Comparison of ENCODE assay signal across 8 cellular contexts in the genomic region with DNA sequence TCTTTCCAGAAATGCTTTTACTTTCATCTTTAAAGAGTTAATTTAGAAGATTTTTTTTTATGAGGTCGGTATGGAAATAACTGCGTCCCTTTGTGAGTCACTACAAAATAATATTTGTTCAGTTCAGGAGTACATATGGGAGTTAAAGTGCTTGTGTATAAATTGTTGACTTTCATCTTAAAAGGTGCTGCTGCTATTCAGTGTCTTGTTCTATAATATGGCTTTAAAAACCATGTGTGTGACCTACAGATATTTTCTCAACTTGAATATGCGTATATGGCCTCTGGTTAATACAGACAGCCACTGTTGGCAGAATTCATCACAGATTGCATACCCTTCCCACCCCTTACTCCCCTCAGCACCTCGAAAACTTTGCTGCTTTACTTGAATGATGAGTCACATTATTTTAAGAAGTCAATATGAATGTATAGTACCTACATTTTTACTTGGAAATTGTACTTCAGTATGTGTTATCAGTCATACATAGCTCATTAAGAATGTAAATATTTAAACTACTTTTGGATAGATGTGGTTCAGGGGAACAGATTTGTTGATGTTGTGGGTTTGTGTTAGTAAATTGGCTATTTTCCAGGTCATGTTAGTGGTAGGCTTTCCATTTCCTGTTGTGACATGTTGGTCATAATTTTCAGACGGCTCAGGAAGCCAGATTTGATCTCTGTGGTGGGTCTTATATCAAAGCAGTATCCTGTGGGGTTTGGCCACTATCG. TPM values are rescaled to one million over a fixed set of nuclear protein-coding genes. Genes with fewer than 3 reads are reported as not detected.
DNase-seq lines count a peak whose midpoint lies in the region; ATAC-seq and TF ChIP-seq lines count a peak whose summit lies in the region.

No MANE protein-coding gene starts in this region.

- H4K91ac ChIP-seq in H9 (ENCODE audit: insufficient read length, low read depth, low read length), result no peak overlapping the region

- H2AK5ac ChIP-seq in H9 (ENCODE audit: insufficient read length, low read length), result no peak overlapping the region

- no peak overlapping the region for H4K8ac ChIP-seq in H9 (replicated peaks; ENCODE audit: insufficient read length, low read depth, low read length)

- peak; percentile 7 to 30 for ATAC-seq in naive thymus-derived CD8-positive, alpha-beta T cell
- ATAC-seq in HG02870 (IDR thresholded peaks at IDR 0.05; ENCODE audit: unreplicated experiment) (no peak), mucosa of descending colon (no peak)

- H2BK20ac ChIP-seq in H9 (ENCODE audit: low read depth, low read length, poor library complexity, severe bottlenecking), result no peak overlapping the region

- no peak overlapping the region for H3K23ac ChIP-seq in H9 (ENCODE audit: insufficient read length, low read depth, low read length)

- peaks cover 19% of the 10 kb centered on the region for H3K4me1 ChIP-seq in Caco-2
- no peaks in the 10 kb centered on the region for H3K4me1 ChIP-seq in H9 (ENCODE audit: insufficient read depth, low read length)
- peaks cover 26% of the 10 kb centered on the region for H3K4me1 ChIP-seq in mucosa of descending colon (ENCODE audit: low read depth)

- no peak overlapping the region for H4K5ac ChIP-seq in H9 (ENCODE audit: insufficient read length, low read depth, low read length)

- H3K36me3 Mint-ChIP-seq in Caco-2 (ENCODE audit: insufficient read depth, unreplicated experiment) (peaks cover 9% of the 10 kb centered on the region), H9 (ENCODE audit: insufficient read depth in 1 of 3, low read depth in 3 of 3) (no peaks in the 10 kb centered on the region)
- peaks cover 34% of the 10 kb centered on the region for H3K36me3 Mint-ChIP-seq in dendritic cell treated with granulocyte-macrophage colony-stimulating factor and Interleukin-4, amounts not matched to agents 40 ng/mL and 50 ng/mL, for 4 days (ENCODE audit: low read depth)
- peaks cover 0 to 2% (median 0%) of the 10 kb centered on the region in 3 donors for H3K36me3 Mint-ChIP-seq in naive thymus-derived CD8-positive, alpha-beta T cell

- H3K9me3 ChIP-seq in Caco-2, result no peaks in the 10 kb centered on the region
- H3K9me3 ChIP-seq in H9 (ENCODE audit: control insufficient read depth, low read depth, low read length), result no peaks in the 10 kb centered on the region
- no peaks in the 10 kb centered on the region for H3K9me3 ChIP-seq in mucosa of descending colon

- H3K36me3 ChIP-seq in Caco-2 (ENCODE audit: control insufficient read depth, insufficient read depth, low read length), result no peaks in the 10 kb centered on the region
- peaks cover 3% of the 10 kb centered on the region for H3K36me3 ChIP-seq in mucosa of descending colon (ENCODE audit: low read depth)

- POLR2A ChIA-PET in Caco-2 (lab: Charles Lee), result no interaction called here
- POLR2A ChIA-PET in naive thymus-derived CD8-positive, alpha-beta T cell (lab: Charles Lee), result interaction anchor here (2.1 to 3.4 kb wide), 2 partner anchors 11 to 39 kb away, joined by 9 to 20 read pairs; partner anchors contain the start of gene NEK1

- H2BK15ac ChIP-seq in H9 (ENCODE audit: low read depth, low read length), result no peak overlapping the region

- H3K9ac ChIP-seq in H9 (ENCODE audit: extremely low read depth, insufficient read length, low read length), result peak overlapping the region; percentile 45

- H3K27me3 Mint-ChIP-seq in Caco-2 (ENCODE audit: insufficient read depth, unreplicated experiment) (no peaks in the 10 kb centered on the region), H9 (ENCODE audit: low read depth) (no peaks in the 10 kb centered on the region)
- H3K27me3 Mint-ChIP-seq in dendritic cell treated with granulocyte-macrophage colony-stimulating factor and Interleukin-4, amounts not matched to agents 40 ng/mL and 50 ng/mL, for 4 days, result no peaks in the 10 kb centered on the region
- no peaks in the 10 kb centered on the region for H3K27me3 Mint-ChIP-seq in naive thymus-derived CD8-positive, alpha-beta T cell

- H3K27me3 ChIP-seq in Caco-2 (replicated peaks; ENCODE audit: control insufficient read depth, insufficient read depth, low read length) (no peaks in the 10 kb centered on the region), H9 (ENCODE audit: insufficient read depth, low read length) (no peaks in the 10 kb centered on the region)

- no peak overlapping the region for H3T11ph ChIP-seq in H9 (ENCODE audit: low read length)

- DNase-seq in Caco-2 (no peak), H9 (no peak), RPMI7951 (ENCODE audit: low read depth) (peak; percentile 74), mucosa of descending colon (no peak), GM19238 (ENCODE audit: insufficient read length, low spot score) (no peak)
- DNase-seq in naive thymus-derived CD8-positive, alpha-beta T cell, result peak in 7 of 10 donors; percentile 23 to 64 (median 51)

- H3K79me2 ChIP-seq in H9 (ENCODE audit: insufficient read depth, low read length), result peaks cover 15% of the 10 kb centered on the region; the same call in 1 of the 2 replicates

- H2BK5ac ChIP-seq in H9 (ENCODE audit: insufficient read length, low read length), result no peak overlapping the region

- H2AFZ ChIP-seq in H9 (ENCODE audit: low read length), result no peak overlapping the region

- no peak overlapping the region for H3K56ac ChIP-seq in H9 (ENCODE audit: insufficient read length, low read depth, low read length)

- peak overlapping the region; percentile 96 for H3K4me2 ChIP-seq in H9 (ENCODE audit: insufficient read depth, insufficient read length, low read length)

- H3K4me3 Mint-ChIP-seq in Caco-2 (ENCODE audit: unreplicated experiment) (peak overlapping the region; percentile 84), H9 (peak overlapping the region; percentile 98 to 99)
- peak overlapping the region; percentile 48 for H3K4me3 Mint-ChIP-seq in dendritic cell treated with granulocyte-macrophage colony-stimulating factor and Interleukin-4, amounts not matched to agents 40 ng/mL and 50 ng/mL, for 4 days
- peak overlapping the region; percentile 67 to 98 (median 80) for H3K4me3 Mint-ChIP-seq in naive thymus-derived CD8-positive, alpha-beta T cell

- no peaks in the 10 kb centered on the region for H3K79me1 ChIP-seq in H9 (ENCODE audit: insufficient read depth, low read depth, low read length, poor library complexity, severe bottlenecking)

- H4K20me1 ChIP-seq in H9 (ENCODE audit: control insufficient read depth, insufficient read depth, insufficient read length), result no peaks in the 10 kb centered on the region

- H3K9me3 Mint-ChIP-seq in Caco-2 (ENCODE audit: unreplicated experiment) (no peaks in the 10 kb centered on the region), H9 (no peaks in the 10 kb centered on the region; a peak in 2 of 5 replicates)
- no peaks in the 10 kb centered on the region for H3K9me3 Mint-ChIP-seq in dendritic cell treated with granulocyte-macrophage colony-stimulating factor and Interleukin-4, amounts not matched to agents 40 ng/mL and 50 ng/mL, for 4 days
- no peaks in the 10 kb centered on the region for H3K9me3 Mint-ChIP-seq in naive thymus-derived CD8-positive, alpha-beta T cell

- WGBS in H9 (ENCODE audit: extremely low coverage, insufficient read length, low lambda C conversion rate), result no CpG with 5 or more reads among the region's 6 CpGs

- no peak for TF ChIP-seq CTCF in Caco-2 (IDR thresholded peaks at IDR 0.05; ENCODE audit: insufficient read depth in 1 of 2, low read depth in 1 of 2, low read length in 1 of 2, severe bottlenecking in 1 of 2, unreplicated experiment in 1 of 2)
- no peak for TF ChIP-seq CTCF in H9 (conservative IDR thresholded peaks at IDR 0.05)
- TF ChIP-seq CTCF in mucosa of descending colon (IDR thresholded peaks at IDR 0.05), result no peak

- no peak overlapping the region for H3K18ac ChIP-seq in H9 (ENCODE audit: insufficient read length, low read depth, low read length)

- H3K14ac ChIP-seq in H9 (ENCODE audit: insufficient read depth, low read length), result no peak overlapping the region

- no peaks in the 10 kb centered on the region for H3K4me1 Mint-ChIP-seq in Caco-2 (ENCODE audit: low read depth, unreplicated experiment)
- H3K4me1 Mint-ChIP-seq in H9, result peaks cover 15 to 17% of the 10 kb centered on the region in 2 experiments
- H3K4me1 Mint-ChIP-seq in dendritic cell treated with granulocyte-macrophage colony-stimulating factor and Interleukin-4, amounts not matched to agents 40 ng/mL and 50 ng/mL, for 4 days (ENCODE audit: low read depth), result peaks cover 33% of the 10 kb centered on the region
- H3K4me1 Mint-ChIP-seq in naive thymus-derived CD8-positive, alpha-beta T cell, result peaks cover 26 to 84% (median 74%) of the 10 kb centered on the region in 4 donors

- no peak overlapping the region for H2BK12ac ChIP-seq in H9 (ENCODE audit: insufficient read length, low read depth, low read length)

- H3K4ac ChIP-seq in H9 (ENCODE audit: low read depth, low read length), result no peak overlapping the region

- peaks cover 12% of the 10 kb centered on the region for H3K23me2 ChIP-seq in H9 (ENCODE audit: insufficient read length, low read depth, low read length, poor library complexity, severe bottlenecking)

- H3K27ac Mint-ChIP-seq in Caco-2 (ENCODE audit: unreplicated experiment) (no peak overlapping the region), H9 (0 out of 7 replicates have a peak overlapping the region, but pooled peaks of 1 of the 3 experiments have one; percentile 18)
- H3K27ac Mint-ChIP-seq in dendritic cell treated with granulocyte-macrophage colony-stimulating factor and Interleukin-4, amounts not matched to agents 40 ng/mL and 50 ng/mL, for 4 days, result no peak overlapping the region
- H3K27ac Mint-ChIP-seq in naive thymus-derived CD8-positive, alpha-beta T cell, result peak overlapping the region; percentile 80 to 99 (median 94)

- H3K27ac ChIP-seq in H9 (ENCODE audit: insufficient read length, low read depth, low read length), result no peak overlapping the region

- peak overlapping the region; percentile 62 for H3K4me3 ChIP-seq in Caco-2 (ENCODE audit: low read depth, low read length)
- no peak overlapping the region for H3K4me3 ChIP-seq in mucosa of descending colon

- no peak overlapping the region for H2BK120ac ChIP-seq in H9 (ENCODE audit: low read depth, low read length, poor library complexity, severe bottlenecking)

- BruUV-seq in Caco-2 (replicated peaks; lab: Mats Ljungman, UMichigan), result no TSS peak

- intact Hi-C loops in Caco-2 (cut with micrococcal nuclease; ENCODE audit: unreplicated experiment) (loop anchor here (2.0 to 5.0 kb wide), 2 partner anchors 13 to 550 kb away; no protein-coding TSS in a partner anchor), mucosa of descending colon (cut with DNase I, micrococcal nuclease) (loop anchor here in 1 of 2 donors (5.0 kb wide), 1 partner anchor 35 kb away; no protein-coding TSS in a partner anchor)
- intact Hi-C loops in dendritic cell treated with granulocyte-macrophage colony-stimulating factor and Interleukin-4, amounts not matched to agents 40 ng/mL and 50 ng/mL, for 4 days (cut with micrococcal nuclease), result loop anchor here (5.0 kb wide), 1 partner anchor 35 kb away; no protein-coding TSS in a partner anchor

- CTCF ChIA-PET in Caco-2 (lab: Charles Lee), result no interaction called here

RNA-seq across cellular contexts. Expression of gene CLCN3, which starts 1.5 kb away (rescaled TPM):
- total RNA-seq in Caco-2 (2022) (36.4 and 42.1 TPM in 2 replicates), H9 (2021) (24.0 and 25.7 TPM in 2 replicates), mucosa of descending colon (100 to 1,000 TPM in 2 of 3 donors, 10 to 100 TPM in 1; 68.2 to 127 (median 125) TPM)
- 17.1 and 21.7 TPM in 2 replicates for total RNA-seq in RPMI7951 (2014; rRNA removed; shearing (Covaris generic))
- 10 to 100 TPM; 32.8 to 36.1 TPM for total RNA-seq in naive thymus-derived CD8-positive, alpha-beta T cell
- polyA plus RNA-seq in naive thymus-derived CD8-positive, alpha-beta T cell, result 10 to 100 TPM; 11.2 to 11.8 (median 11.8) TPM

RNA-seq across cellular contexts. Expression of gene NEK1, which starts 9.5 kb away (rescaled TPM):
- total RNA-seq in Caco-2 (2022) (8.2 and 8.7 TPM in 2 replicates), H9 (2021) (12.3 and 12.6 TPM in 2 replicates), mucosa of descending colon (10 to 100 TPM in 2 of 3 donors, 1 to 10 TPM in 1; 8.2 to 16.6 (median 10.8) TPM)
- 5.9 and 6.4 TPM in 2 replicates for total RNA-seq in RPMI7951 (2014; rRNA removed; shearing (Covaris generic))
- 10 to 100 TPM; 17.3 to 19.5 TPM for total RNA-seq in naive thymus-derived CD8-positive, alpha-beta T cell
- polyA plus RNA-seq in naive thymus-derived CD8-positive, alpha-beta T cell, result 1 to 10 TPM; 7.1 to 9.0 (median 8.4) TPM

Comparison
In these comparisons a context has a peak if more than half of its experiments do, and no peak if none do; other contexts are left out.
1. DNase-seq: peak in RPMI7951 (single experiment) and naive thymus-derived CD8-positive, alpha-beta T cell (7 of 10); none in Caco-2 (0 of 2), H9 (single experiment), mucosa of descending colon (0 of 3) and GM19238 (single experiment).
2. H3K27ac Mint-ChIP-seq: peak in naive thymus-derived CD8-positive, alpha-beta T cell (10 of 10); none in Caco-2 (single experiment) and dendritic cell treated with granulocyte-macrophage colony-stimulating factor and Interleukin-4, amounts not matched to agents 40 ng/mL and 50 ng/mL, for 4 days (single experiment).
3. H3K4me3 Mint-ChIP-seq: peak in every context shown above with its lines; median percentile 98 in H9; 84 in Caco-2; 80 in naive thymus-derived CD8-positive, alpha-beta T cell; 48 in dendritic cell treated with granulocyte-macrophage colony-stimulating factor and Interleukin-4, amounts not matched to agents 40 ng/mL and 50 ng/mL, for 4 days.
4. ATAC-seq: peak in naive thymus-derived CD8-positive, alpha-beta T cell (2 of 2); none in HG02870 (single experiment) and mucosa of descending colon (single experiment).